In genomic region chr1:230749150-230749549, GRCh38 we compare ENCODE assay signal across 18 cellular contexts. TPM values are rescaled to one million over a fixed set of nuclear protein-coding genes. Genes with fewer than 3 reads are reported as not detected.
DNase-seq lines count a peak whose midpoint lies in the region; ATAC-seq and TF ChIP-seq lines count a peak whose summit lies in the region.
"Had no signal": no experiment of that assay in that cellular context is flagged by ENCODE, and none has a peak within 500 bp of the region (broad histone marks: within the 10 kb centered on the region; RNA-seq: fewer than 3 reads in every experiment).

No MANE protein-coding gene starts in this region.

- H3K4me3 ChIP-seq in OCI-LY1 (ENCODE audit: low read depth, low read length, poor library complexity, severe bottlenecking) (peak overlapping the region; percentile 5), mucosa of stomach (ENCODE audit: low read length) (peak overlapping the region; percentile 56)

- no peak for TF ChIP-seq CTCF in OCI-LY1 (IDR thresholded peaks at IDR 0.05; ENCODE audit: low read length)

- H3K27ac ChIP-seq in OCI-LY1 (ENCODE audit: low read depth, low read length, poor library complexity, severe bottlenecking) = no peak overlapping the region

- no peaks in the 10 kb centered on the region for H3K9me3 ChIP-seq in OCI-LY1 (ENCODE audit: low read length)
- H3K9me3 ChIP-seq in mucosa of stomach (ENCODE audit: control insufficient read depth, low read length) = no peaks in the 10 kb centered on the region

- H3K79me2 ChIP-seq in OCI-LY1 (ENCODE audit: insufficient read depth, low read length) = no peaks in the 10 kb centered on the region

- H3K4me1 ChIP-seq in OCI-LY1 (ENCODE audit: insufficient read depth, low read length, severe bottlenecking) (peaks cover 19% of the 10 kb centered on the region), mucosa of stomach (ENCODE audit: control insufficient read depth, insufficient read depth, low read length) (peaks cover 73% of the 10 kb centered on the region)

- ATAC-seq in GM21576 (IDR thresholded peaks at IDR 0.05; ENCODE audit: unreplicated experiment) = peak; percentile 71
- no peak for ATAC-seq in stimulated activated naive CD8-positive, alpha-beta T cell treated with anti-CD3 and anti-CD28 coated beads, Interleukin-15, Interleukin-2, amounts not matched to agents 100 U/mL and 50 U/mL, for 24 hours

- peak; percentile 29 for DNase-seq in G401 (ENCODE audit: low spot score)
- no peak for DNase-seq in activated CD8-positive, alpha-beta memory T cell treated with anti-CD3 and anti-CD28 coated beads, Interleukin-2, amount 50 U/mL, for 48 hours
- no peak for DNase-seq in stimulated activated naive CD8-positive, alpha-beta T cell treated with anti-CD3 and anti-CD28 coated beads, Interleukin-15, Interleukin-2, amounts not matched to agents 100 U/mL and 50 U/mL, for 24 hours
- DNase-seq in NCI-H82 (lab: John Stamatoyannopoulos, UW) = no peak
- no peak for DNase-seq in stimulated activated naive CD4-positive, alpha-beta T cell (lab: John Stamatoyannopoulos, UW)
- DNase-seq: activated CD4-positive, alpha-beta memory T cell treated with anti-CD3 and anti-CD28 coated beads, Interleukin-2, amount 10 ng/mL, durations not matched to agents 7 days and 5 days; activated gamma-delta T cell; effector memory CD4-positive, alpha-beta T cell; foreskin fibroblast; HCEC 1CT; NCI-H1436; NCI-H446 treated with DMSO at 0.1 percent for 48 hours had no signal

- no peak overlapping the region for H2AFZ ChIP-seq in OCI-LY1 (ENCODE audit: low read length)

- in situ Hi-C loops in G401 (cut with HindIII; ENCODE audit: low sequenced_read_pairs) = no loop called here

- H3K4me2 ChIP-seq in OCI-LY1 (ENCODE audit: low read length) = peak overlapping the region; percentile 16; the same call in 1 of the 2 replicates

- H4K20me1 ChIP-seq in OCI-LY1 (ENCODE audit: insufficient read depth, low read length) = no peaks in the 10 kb centered on the region

- H3K36me3 ChIP-seq in OCI-LY1 (ENCODE audit: insufficient read depth, low read length) = no peaks in the 10 kb centered on the region
- no peaks in the 10 kb centered on the region for H3K36me3 ChIP-seq in mucosa of stomach (ENCODE audit: control insufficient read depth, insufficient read depth, low read length)

- H3K27me3 ChIP-seq in OCI-LY1 (ENCODE audit: insufficient read depth, low read length) (no peaks in the 10 kb centered on the region), mucosa of stomach (ENCODE audit: control insufficient read depth, insufficient read depth, low read length) (no peaks in the 10 kb centered on the region)

- H3K9me2 ChIP-seq in OCI-LY1 (ENCODE audit: low read depth, low read length) = no peaks in the 10 kb centered on the region

- H3K9ac ChIP-seq in OCI-LY1 (ENCODE audit: low read length) (no peak overlapping the region), mucosa of stomach (ENCODE audit: low read length) (peak overlapping the region; percentile 54)

- no peaks in the 10 kb centered on the region for H3F3A ChIP-seq in OCI-LY1 (ENCODE audit: insufficient read depth, low read length)

RNA-seq across cellular contexts. Expression of gene CAPN9, which starts 2.0 kb away (rescaled TPM):
- total RNA-seq in G401 (2014; rRNA removed; shearing (Covaris generic)) = 0.20 TPM in 1 of 2 replicates, not detected in the other
- total RNA-seq: activated CD4-positive, alpha-beta memory T cell treated with anti-CD3 and anti-CD28 coated beads, Interleukin-2, amount 10 ng/mL, durations not matched to agents 7 days and 5 days; mononuclear cell; pulmonary artery endothelial cell; T-helper 2 cell treated with Interferon-gamma antibody and Interleukin-4, amounts not matched to agents 100 ng/mL and 5 ng/mL, for 36 hours had no signal

RNA-seq across cellular contexts. Expression of gene AGT, which starts 35.2 kb away (rescaled TPM):
- total RNA-seq in G401 (2014; rRNA removed; shearing (Covaris generic)) = not detected in 2 replicates
- total RNA-seq: activated CD4-positive, alpha-beta memory T cell treated with anti-CD3 and anti-CD28 coated beads, Interleukin-2, amount 10 ng/mL, durations not matched to agents 7 days and 5 days; mononuclear cell; pulmonary artery endothelial cell; T-helper 2 cell treated with Interferon-gamma antibody and Interleukin-4, amounts not matched to agents 100 ng/mL and 5 ng/mL, for 36 hours had no signal
